In genomic region chr5:180875860-180876426, GRCh38 we compare ENCODE assay signal across 24 cellular contexts. TPM values are rescaled to one million over a fixed set of nuclear protein-coding genes. Genes with fewer than 3 reads are reported as not detected.
DNase-seq lines count a peak whose midpoint lies in the region; ATAC-seq, FAIRE-seq and TF ChIP-seq lines count a peak whose summit lies in the region.
"Had no signal": no experiment of that assay in that cellular context is flagged by ENCODE, and none has a peak within 500 bp of the region (broad histone marks: within the 10 kb centered on the region; RNA-seq: fewer than 3 reads in every experiment).

No MANE protein-coding gene starts in this region.

- H3K4me1 ChIP-seq in Panc1 (ENCODE audit: control insufficient read depth, insufficient read depth, low read length) (no peaks in the 10 kb centered on the region), esophagus muscularis mucosa (peaks cover 0 to 34% (median 22%) of the 10 kb centered on the region in 4 donors), pancreas (peaks cover 6 to 8% (median 7%) of the 10 kb centered on the region in 3 donors), stomach smooth muscle (ENCODE audit: control insufficient read depth, insufficient read depth, low read length) (peaks cover 7% of the 10 kb centered on the region)
- H3K4me1 ChIP-seq: A549, BE2C had no signal

- TF ChIP-seq EP300 in esophagus muscularis mucosa (IDR thresholded peaks at IDR 0.05) = peak; percentile 37

- ATAC-seq in Panc1 = peak; percentile 31; the same call in 1 of the 2 replicates
- peak in 3 of 4 donors; percentile 25 to 53 (median 47) for ATAC-seq in pancreas
- no peak for ATAC-seq in HG03460 (IDR thresholded peaks at IDR 0.05; ENCODE audit: unreplicated experiment)

- BruUV-seq in Panc1 (replicated peaks; lab: Mats Ljungman, UMichigan) = no TSS peak

- TF ChIP-seq CTCF in Panc1 (IDR thresholded peaks at IDR 0.05) (no peak), esophagus muscularis mucosa (IDR thresholded peaks at IDR 0.05) (no peak), pancreas (IDR thresholded peaks at IDR 0.05) (no peak)

- H3K9ac ChIP-seq in stomach smooth muscle (ENCODE audit: low read length in 2 of 2) = no peak overlapping the region
- H3K9ac ChIP-seq: BLaER1 treated with 17β-estradiol and CSF1 and Interleukin-3, amounts not matched to agents 10 nM and 100 nM; GM23248 had no signal

- H3K27me3 ChIP-seq in Panc1 (ENCODE audit: control insufficient read depth, insufficient read depth, low read length) = no peaks in the 10 kb centered on the region
- H3K27me3 ChIP-seq in esophagus muscularis mucosa = no peaks in the 10 kb centered on the region
- no peaks in the 10 kb centered on the region for H3K27me3 ChIP-seq in pancreas
- H3K27me3 ChIP-seq in stomach smooth muscle (ENCODE audit: control insufficient read depth in 1 of 2, insufficient read depth in 2 of 2, low read length in 2 of 2) = no peaks in the 10 kb centered on the region
- H3K27me3 ChIP-seq: BE2C; BLaER1 treated with 17β-estradiol and CSF1 and Interleukin-3, amounts not matched to agents 10 nM and 100 nM had no signal

- no peaks in the 10 kb centered on the region for H3K36me3 ChIP-seq in Panc1 (ENCODE audit: control insufficient read depth, insufficient read depth, low read length)
- no peaks in the 10 kb centered on the region for H3K36me3 ChIP-seq in esophagus muscularis mucosa
- no peaks in the 10 kb centered on the region for H3K36me3 ChIP-seq in pancreas
- H3K36me3 ChIP-seq in stomach smooth muscle (ENCODE audit: control insufficient read depth in 2 of 2, insufficient read depth in 2 of 2, low read length in 2 of 2) = no peaks in the 10 kb centered on the region
- H3K36me3 ChIP-seq: BE2C; BLaER1 treated with 17β-estradiol and CSF1 and Interleukin-3, amounts not matched to agents 10 nM and 100 nM had no signal

- TF ChIP-seq POLR2A in esophagus muscularis mucosa (IDR thresholded peaks at IDR 0.05; ENCODE audit: low read depth) = no peak

- no peak for FAIRE-seq in pancreas (lab: Jason Lieb, UNC)
- FAIRE-seq: A549, G401.6, GM12892, H1 had no signal

- H3K4me3 ChIP-seq in Panc1 (ENCODE audit: low read depth in 2 of 2, low read length in 2 of 2) = no peak overlapping the region
- H3K4me3 ChIP-seq in esophagus muscularis mucosa = no peak overlapping the region
- no peak overlapping the region for H3K4me3 ChIP-seq in pancreas
- no peak overlapping the region for H3K4me3 ChIP-seq in stomach smooth muscle (ENCODE audit: low read length in 2 of 2)
- H3K4me3 ChIP-seq: A549; BLaER1 treated with 17β-estradiol and CSF1 and Interleukin-3, amounts not matched to agents 10 nM and 100 nM; GM23248 had no signal

- DNase-seq in Panc1 (ENCODE audit: low read depth, low spot score) (no peak), esophagus muscularis mucosa (ENCODE audit: extremely low spot score) (no peak), pancreas (no peak), NCI-H2196 (lab: John Stamatoyannopoulos, UW; ENCODE audit: unreplicated experiment) (no peak), NCI-H2227 (lab: John Stamatoyannopoulos, UW; ENCODE audit: unreplicated experiment) (no peak)
- DNase-seq: 8988T; ACHN; AML-193; BE2C; Calu3; CD4-positive, alpha-beta memory T cell; COR-L47; DMS53; DND-41; GM23248; H7; HCEC 1CT had no signal

- intact Hi-C loops in Panc1 (cut with micrococcal nuclease; ENCODE audit: unreplicated experiment) = no loop called here
- intact Hi-C loops in esophagus muscularis mucosa (cut with DNase I) = no loop called here
- intact Hi-C loops in pancreas (cut with DNase I) = no loop called here

- CTCF ChIA-PET in Panc1 (lab: Charles Lee) = interaction anchor here (0.6 kb wide), 1 partner anchor 289 kb away, joined by 3 read pairs; no protein-coding TSS in a partner anchor

- in situ Hi-C loops in Panc1 (cut with HindIII; ENCODE audit: low pct_unique_long_range_greater_than_20kb, low sequenced_read_pairs) = no loop called here

- POLR2A ChIA-PET in Panc1 (lab: Charles Lee) = no interaction called here

- 78% methylated on average over 10 of the region's 10 CpGs for WGBS in esophagus muscularis mucosa
- 58 to 63% methylated on average over 10 of the region's 10 CpGs for WGBS in pancreas, 2 donors

- H3K9me3 ChIP-seq in Panc1 (ENCODE audit: control insufficient read depth, insufficient read depth, low read depth, low read length) = no peaks in the 10 kb centered on the region
- no peaks in the 10 kb centered on the region for H3K9me3 ChIP-seq in esophagus muscularis mucosa
- H3K9me3 ChIP-seq in pancreas = no peaks in the 10 kb centered on the region
- no peaks in the 10 kb centered on the region for H3K9me3 ChIP-seq in stomach smooth muscle (ENCODE audit: control insufficient read depth in 2 of 2, low read length in 2 of 2)
- H3K9me3 ChIP-seq: A549, BE2C had no signal

- no peak overlapping the region for H3K27ac ChIP-seq in Panc1 (ENCODE audit: low read length)
- H3K27ac ChIP-seq in esophagus muscularis mucosa (replicated peaks in 1 of 4) = peak overlapping the region; percentile 48 to 76 (median 73)
- H3K27ac ChIP-seq in pancreas = no peak overlapping the region
- H3K27ac ChIP-seq in stomach smooth muscle (ENCODE audit: low read length) = peak overlapping the region; percentile 71
- H3K27ac ChIP-seq: A549, GM23248 had no signal

RNA-seq across cellular contexts. Expression of gene ZFP62, which starts 14.9 kb away (rescaled TPM):
- total RNA-seq in Panc1 (2021; ENCODE audit: unreplicated experiment) = 17.8 TPM
- polyA plus RNA-seq in Panc1 (2012; ENCODE audit: insufficient read length) = 9.0 TPM
- total RNA-seq in esophagus muscularis mucosa = 10 to 100 TPM; 17.7 to 22.8 (median 20.5) TPM
- 10 to 100 TPM; 10.4 to 23.9 (median 13.0) TPM for total RNA-seq in pancreas
- polyA plus RNA-seq in pancreas = 10 to 100 TPM; 15.1 to 18.2 TPM

RNA-seq across cellular contexts. Expression of gene BTNL8, which starts 23.0 kb away (rescaled TPM):
- total RNA-seq in Panc1 (2021; ENCODE audit: unreplicated experiment) = not detected
- polyA plus RNA-seq in Panc1 (2012; ENCODE audit: insufficient read length) = not detected
- under 1 TPM in 3 of 4 donors, not detected in 1; 0.17 to 0.58 (median 0.34) TPM for total RNA-seq in esophagus muscularis mucosa
- 1 to 10 TPM in 1 of 6 donors, under 1 TPM in 3, not detected in 2; 0.23 to 1.5 (median 0.45) TPM for total RNA-seq in pancreas
- under 1 TPM; 0.31 to 0.49 TPM for polyA plus RNA-seq in pancreas
- total RNA-seq: Calu3; CD4-positive, alpha-beta memory T cell; GM23248 had no signal
- polyA plus RNA-seq: A549; CD4-positive, alpha-beta memory T cell; GM23248 had no signal

Comparison
In these comparisons a context has a peak if more than half of its experiments do, and no peak if none do; other contexts are left out.
1. H3K27ac ChIP-seq: peak in esophagus muscularis mucosa (4 of 4) and stomach smooth muscle (single experiment); none in Panc1 (single experiment) and pancreas (0 of 4).